In genomic region chr7:75995052-75995471, GRCh38 we compare ENCODE assay signal across 8 cellular contexts. TPM values are rescaled to one million over a fixed set of nuclear protein-coding genes. Genes with fewer than 3 reads are reported as not detected.
DNase-seq lines count a peak whose midpoint lies in the region; ATAC-seq and TF ChIP-seq lines count a peak whose summit lies in the region.

No MANE protein-coding gene starts in this region.

- H3K27ac Mint-ChIP-seq in naive thymus-derived CD8-positive, alpha-beta T cell = peak overlapping the region in 1 of 10 donors; percentile 86

- no peak for DNase-seq in AG09309 (ENCODE audit: low read depth)
- DNase-seq in NCI-H2227 (lab: John Stamatoyannopoulos, UW; ENCODE audit: unreplicated experiment) = peak; percentile 54
- DNase-seq in naive thymus-derived CD8-positive, alpha-beta T cell = no peak
- no peak for DNase-seq in G401 (ENCODE audit: low spot score)
- no peak for DNase-seq in HT-29 (ENCODE audit: low spot score)

- no peaks in the 10 kb centered on the region for H3K27me3 ChIP-seq in ectodermal cell (ENCODE audit: control insufficient read depth, insufficient read depth, low read length, poor library complexity, severe bottlenecking)

- peaks cover 13 to 40% (median 27%) of the 10 kb centered on the region in 4 donors for H3K4me1 Mint-ChIP-seq in naive thymus-derived CD8-positive, alpha-beta T cell

- no peak for TF ChIP-seq CTCF in AG09309 (IDR thresholded peaks at IDR 0.05; ENCODE audit: control insufficient read depth, insufficient read depth, low read depth, low read length, missing control alignments)

- POLR2A ChIA-PET in naive thymus-derived CD8-positive, alpha-beta T cell (lab: Charles Lee) = interaction anchor here (0.7 to 4.1 kb wide), 4 partner anchors 52 to 117 kb away, joined by 3 to 18 read pairs (median 6); partner anchors contain the start of genes MDH2, POR and STYXL1

- ATAC-seq in naive thymus-derived CD8-positive, alpha-beta T cell = no peak
- no peak for ATAC-seq in GM19463 (IDR thresholded peaks at IDR 0.05; ENCODE audit: unreplicated experiment)
- no peak for ATAC-seq in HG03280 (IDR thresholded peaks at IDR 0.05; ENCODE audit: unreplicated experiment)

- peaks cover 28% of the 10 kb centered on the region for H3K4me1 ChIP-seq in ectodermal cell (ENCODE audit: control insufficient read depth, insufficient read depth, low read length)

- WGBS in ectodermal cell, 2 experiments = 61 to 66% methylated on average over 11 of the region's 11 CpGs

- H3K9me3 Mint-ChIP-seq in naive thymus-derived CD8-positive, alpha-beta T cell = no peaks in the 10 kb centered on the region

- peak overlapping the region; percentile 31 for H3K27ac ChIP-seq in ectodermal cell (ENCODE audit: insufficient read depth, low read depth, low read length, poor library complexity, severe bottlenecking)

- H3K36me3 Mint-ChIP-seq in naive thymus-derived CD8-positive, alpha-beta T cell = peaks cover 0 to 13% (median 3%) of the 10 kb centered on the region in 3 donors

- no peaks in the 10 kb centered on the region for H3K27me3 Mint-ChIP-seq in naive thymus-derived CD8-positive, alpha-beta T cell

- H3K36me3 ChIP-seq in ectodermal cell (ENCODE audit: control insufficient read depth, insufficient read depth, low read length) = no peaks in the 10 kb centered on the region

- peak overlapping the region; percentile 59 to 84 (median 72) for H3K4me3 Mint-ChIP-seq in naive thymus-derived CD8-positive, alpha-beta T cell

- no peaks in the 10 kb centered on the region for H3K9me3 ChIP-seq in ectodermal cell (ENCODE audit: control insufficient read depth, low read length)

- H3K4me3 ChIP-seq in AG09309 (ENCODE audit: control insufficient read depth, low read depth, low read length) (peak overlapping the region; percentile 43), ectodermal cell (ENCODE audit: insufficient read depth, low read depth, low read length) (peak overlapping the region; percentile 60)

- in situ Hi-C loops in G401 (cut with HindIII; ENCODE audit: low sequenced_read_pairs) = no loop called here

RNA-seq across cellular contexts. Expression of gene TMEM120A, which starts 0.7 kb away (rescaled TPM):
- polyA plus RNA-seq in ectodermal cell (2013, experiment 1 of 4) = 24.8 TPM
- 26.5 TPM for polyA plus RNA-seq in ectodermal cell (2013, experiment 2 of 4)
- 27.3 TPM for polyA plus RNA-seq in ectodermal cell (2013, experiment 3 of 4)
- polyA plus RNA-seq in ectodermal cell (2013, experiment 4 of 4) = 22.9 TPM
- 10 to 100 TPM; 21.5 to 31.4 TPM for total RNA-seq in naive thymus-derived CD8-positive, alpha-beta T cell
- 10 to 100 TPM; 12.2 to 15.6 (median 14.8) TPM for polyA plus RNA-seq in naive thymus-derived CD8-positive, alpha-beta T cell
- 18.2 and 19.6 TPM in 2 replicates for total RNA-seq in G401 (2014; rRNA removed; shearing (Covaris generic))
- total RNA-seq in HT-29 (2014; rRNA removed; shearing (Covaris generic)) = 29.3 and 32.8 TPM in 2 replicates

RNA-seq across cellular contexts. Expression of gene STYXL1, which starts 52.7 kb away (rescaled TPM):
- 49.5 TPM for polyA plus RNA-seq in ectodermal cell (2013, experiment 1 of 4)
- polyA plus RNA-seq in ectodermal cell (2013, experiment 2 of 4) = 48.8 TPM
- 38.8 TPM for polyA plus RNA-seq in ectodermal cell (2013, experiment 3 of 4)
- 45.1 TPM for polyA plus RNA-seq in ectodermal cell (2013, experiment 4 of 4)
- 10 to 100 TPM; 21.8 to 25.1 TPM for total RNA-seq in naive thymus-derived CD8-positive, alpha-beta T cell
- 10 to 100 TPM; 52.7 to 61.9 (median 55.7) TPM for polyA plus RNA-seq in naive thymus-derived CD8-positive, alpha-beta T cell
- 61.7 TPM in 2 replicates for total RNA-seq in G401 (2014; rRNA removed; shearing (Covaris generic))
- 38.3 and 44.2 TPM in 2 replicates for total RNA-seq in HT-29 (2014; rRNA removed; shearing (Covaris generic))

RNA-seq across cellular contexts. Expression of gene MDH2, which starts 52.8 kb away (rescaled TPM):
- polyA plus RNA-seq in ectodermal cell (2013, experiment 1 of 4) = 171 TPM
- polyA plus RNA-seq in ectodermal cell (2013, experiment 2 of 4) = 155 TPM
- 131 TPM for polyA plus RNA-seq in ectodermal cell (2013, experiment 3 of 4)
- 144 TPM for polyA plus RNA-seq in ectodermal cell (2013, experiment 4 of 4)
- total RNA-seq in naive thymus-derived CD8-positive, alpha-beta T cell = 10 to 100 TPM; 74.8 to 82.0 TPM
- polyA plus RNA-seq in naive thymus-derived CD8-positive, alpha-beta T cell = 100 to 1,000 TPM; 131 to 153 (median 149) TPM
- total RNA-seq in G401 (2014; rRNA removed; shearing (Covaris generic)) = 190 and 192 TPM in 2 replicates
- 188 and 199 TPM in 2 replicates for total RNA-seq in HT-29 (2014; rRNA removed; shearing (Covaris generic))
